8 cellular contexts compared by ENCODE assay signal in the genomic region with DNA sequence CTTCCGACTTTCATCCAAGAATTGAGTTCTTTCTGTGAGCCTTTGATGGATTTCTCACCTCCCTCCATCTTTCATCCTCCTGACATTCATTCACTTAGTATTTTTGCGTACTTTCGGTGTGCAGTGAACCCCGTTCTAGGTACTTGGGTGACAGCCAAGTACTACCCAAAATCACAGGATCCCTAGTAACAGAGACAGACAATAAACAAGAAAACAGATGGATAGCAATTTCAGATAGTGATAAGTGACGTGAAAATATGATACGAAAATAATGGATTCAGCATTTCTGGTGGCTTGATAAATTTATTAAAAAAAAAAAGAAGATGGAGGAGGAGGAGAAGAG. TPM values are rescaled to one million over a fixed set of nuclear protein-coding genes. Genes with fewer than 3 reads are reported as not detected.
DNase-seq lines count a peak whose midpoint lies in the region; ATAC-seq and TF ChIP-seq lines count a peak whose summit lies in the region.

No MANE protein-coding gene starts in this region.

- peak overlapping the region; percentile 91; the same call in 1 of the 2 replicates for H2AFZ ChIP-seq in OCI-LY1 (ENCODE audit: low read length)

- H3K4me1 ChIP-seq in OCI-LY1 (ENCODE audit: insufficient read depth, low read length, severe bottlenecking) (peaks cover 52% of the 10 kb centered on the region), esophagus muscularis mucosa (peaks cover 14 to 28% (median 20%) of the 10 kb centered on the region in 4 donors), skeletal muscle tissue (ENCODE audit: control insufficient read depth in 3 of 3, insufficient read depth in 3 of 3, low read length in 3 of 3) (peaks cover 2 to 9% (median 5%) of the 10 kb centered on the region in 3 donors)

- no peaks in the 10 kb centered on the region for H3K9me2 ChIP-seq in OCI-LY1 (ENCODE audit: low read depth, low read length)

- no peaks in the 10 kb centered on the region for H3K9me3 ChIP-seq in OCI-LY1 (ENCODE audit: low read length)
- H3K9me3 ChIP-seq in esophagus muscularis mucosa, result no peaks in the 10 kb centered on the region
- no peaks in the 10 kb centered on the region for H3K9me3 ChIP-seq in skeletal muscle tissue (ENCODE audit: control insufficient read depth in 3 of 3, low read length in 3 of 3)

- TF ChIP-seq CTCF in OCI-LY1 (IDR thresholded peaks at IDR 0.05; ENCODE audit: low read length), result no peak
- TF ChIP-seq CTCF in esophagus muscularis mucosa (IDR thresholded peaks at IDR 0.05), result no peak

- no peaks in the 10 kb centered on the region for H3K36me3 ChIP-seq in OCI-LY1 (ENCODE audit: insufficient read depth, low read length)
- no peaks in the 10 kb centered on the region for H3K36me3 ChIP-seq in esophagus muscularis mucosa
- H3K36me3 ChIP-seq in skeletal muscle tissue (ENCODE audit: control insufficient read depth in 3 of 3, insufficient read depth in 3 of 3, low read length in 3 of 3), result peaks cover 0 to 2% (median 0%) of the 10 kb centered on the region in 3 donors

- no peak for TF ChIP-seq EP300 in esophagus muscularis mucosa (IDR thresholded peaks at IDR 0.05)

- peak overlapping the region; percentile 96 for H3K4me2 ChIP-seq in OCI-LY1 (ENCODE audit: low read length)

- peak; percentile 18 for ATAC-seq in GM21515 (IDR thresholded peaks at IDR 0.05; ENCODE audit: unreplicated experiment)

- H3K9ac ChIP-seq in OCI-LY1 (ENCODE audit: low read length), result peak overlapping the region; percentile 62
- peak overlapping the region; percentile 83 to 92 (median 87) for H3K9ac ChIP-seq in skeletal muscle tissue (ENCODE audit: low read depth in 1 of 3, low read length in 3 of 3)

- intact Hi-C loops in esophagus muscularis mucosa (cut with DNase I), result no loop called here

- peak overlapping the region; percentile 86 for H3K4me3 ChIP-seq in OCI-LY1 (ENCODE audit: low read depth, low read length, poor library complexity, severe bottlenecking)
- H3K4me3 ChIP-seq in esophagus muscularis mucosa, result peak overlapping the region; percentile 67 to 97 (median 92)
- H3K4me3 ChIP-seq in skeletal muscle tissue (ENCODE audit: low read length in 3 of 3), result peak overlapping the region; percentile 89 to 95 (median 94)

- 0 out of 2 replicates have a peak, but pooled peaks cover 4% of the 10 kb centered on the region for H4K20me1 ChIP-seq in OCI-LY1 (ENCODE audit: insufficient read depth, low read length)

- H3K27me3 ChIP-seq in OCI-LY1 (ENCODE audit: insufficient read depth, low read length), result no peaks in the 10 kb centered on the region
- no peaks in the 10 kb centered on the region for H3K27me3 ChIP-seq in esophagus muscularis mucosa
- no peaks in the 10 kb centered on the region for H3K27me3 ChIP-seq in skeletal muscle tissue (ENCODE audit: control insufficient read depth in 3 of 3, insufficient read depth in 3 of 3, low read length in 3 of 3)

- H3F3A ChIP-seq in OCI-LY1 (ENCODE audit: insufficient read depth, low read length), result no peaks in the 10 kb centered on the region

- DNase-seq in esophagus muscularis mucosa (ENCODE audit: extremely low spot score) (no peak), NCI-H1417 treated with DMSO at 0.1 percent for 48 hours (lab: John Stamatoyannopoulos, UW) (no peak), ureter (ENCODE audit: low spot score) (no peak), GDM1 (lab: John Stamatoyannopoulos, UW) (no peak)
- DNase-seq in activated effector memory CD4-positive, alpha-beta T cell treated with anti-CD3 and anti-CD28 coated beads, Interleukin-2, amount 50 U/mL, for 16 hours, result no peak

- peaks cover 13% of the 10 kb centered on the region; the same call in 1 of the 2 replicates for H3K79me2 ChIP-seq in OCI-LY1 (ENCODE audit: insufficient read depth, low read length)

- TF ChIP-seq POLR2A in esophagus muscularis mucosa (IDR thresholded peaks at IDR 0.05; ENCODE audit: low read depth), result no peak

- no peak overlapping the region for H3K27ac ChIP-seq in OCI-LY1 (ENCODE audit: low read depth, low read length, poor library complexity, severe bottlenecking)
- H3K27ac ChIP-seq in esophagus muscularis mucosa (replicated peaks in 1 of 4), result peak overlapping the region; percentile 90 to 100 (median 96)
- H3K27ac ChIP-seq in skeletal muscle tissue (ENCODE audit: low read depth, low read length), result peak overlapping the region; percentile 90

- under 1% methylated on average over 6 of the region's 6 CpGs for WGBS in esophagus muscularis mucosa

RNA-seq across cellular contexts. Expression of a gene that starts 0.3 kb away (rescaled TPM):
- total RNA-seq in esophagus muscularis mucosa, result 10 to 100 TPM; 40.3 to 60.6 (median 51.5) TPM
- 26.6 TPM for total RNA-seq in skeletal muscle tissue
- total RNA-seq in ureter, result 72.5 TPM
